ENCODE assay signal across 8 cellular contexts in genomic region chr1:203556047-203556851, GRCh38.
DNase-seq lines count a peak whose midpoint lies in the region; ATAC-seq lines count a peak whose summit lies in the region.
"Had no signal": no experiment of that assay in that cellular context is flagged by ENCODE, and none has a peak within 500 bp of the region (broad histone marks: within the 10 kb centered on the region; RNA-seq: fewer than 3 reads in every experiment).

No MANE protein-coding gene starts in this region.

- no peak for ATAC-seq in natural killer cell treated with Interleukin-12 subunit alpha and Interleukin-12 subunit beta and Interleukin-15 and Interleukin-18, amount 100 ng/mL, for 72 hours
- ATAC-seq in HG02970 (IDR thresholded peaks at IDR 0.05; ENCODE audit: low FRiP score, unreplicated experiment) = no peak
- ATAC-seq: HCT116 had no signal

- H3K36me3 ChIP-seq in mesendoderm (ENCODE audit: control insufficient read depth, insufficient read depth, low read length) = no peaks in the 10 kb centered on the region

- no peak overlapping the region for H4K8ac ChIP-seq in mesendoderm (ENCODE audit: low read depth, low read length)

- no peak overlapping the region for H3K4ac ChIP-seq in mesendoderm (ENCODE audit: low read depth, low read length)

- H3K79me2 ChIP-seq in mesendoderm (ENCODE audit: control insufficient read depth, insufficient read depth, low read length) = no peaks in the 10 kb centered on the region

- no peak overlapping the region for H4K5ac ChIP-seq in mesendoderm (ENCODE audit: low read length)

- H3K9me3 Mint-ChIP-seq in natural killer cell treated with Interleukin-12 subunit alpha and Interleukin-12 subunit beta and Interleukin-15 and Interleukin-18, amount 100 ng/mL, for 72 hours = no peaks in the 10 kb centered on the region

- H3K23ac ChIP-seq in mesendoderm (ENCODE audit: low read length) = no peak overlapping the region

- H3K56ac ChIP-seq in mesendoderm (ENCODE audit: low read length) = peak overlapping the region; percentile 68

- H3K9ac ChIP-seq in mesendoderm (ENCODE audit: low read length) = peak overlapping the region; percentile 33

- peak overlapping the region; percentile 19 for H3K18ac ChIP-seq in mesendoderm (ENCODE audit: low read length)

- DNase-seq in NCI-H2227 (lab: John Stamatoyannopoulos, UW; ENCODE audit: unreplicated experiment) (peak; percentile 35), dedifferentiated amniotic fluid mesenchymal stem cell (ENCODE audit: extremely low spot score) (peak; percentile 89), mesendoderm (peak; percentile 75), ureter (ENCODE audit: low spot score) (peak; percentile 84), DMS114 treated with DMSO at 0.1 percent for 48 hours (lab: John Stamatoyannopoulos, UW; ENCODE audit: unreplicated experiment) (no peak)
- no peak for DNase-seq in natural killer cell treated with Interleukin-12 subunit alpha and Interleukin-12 subunit beta and Interleukin-15 and Interleukin-18, amount 100 ng/mL, for 72 hours (ENCODE audit: low spot score)

- no peak overlapping the region for H3K4me2 ChIP-seq in mesendoderm (ENCODE audit: low read length)

- H3K4me3 ChIP-seq in mesendoderm (ENCODE audit: low read length) = no peak overlapping the region

- H2BK120ac ChIP-seq in mesendoderm (ENCODE audit: low read depth, low read length) = no peak overlapping the region

- no peak overlapping the region for H2AK5ac ChIP-seq in mesendoderm (ENCODE audit: low read length)

- H3K4me3 Mint-ChIP-seq in natural killer cell treated with Interleukin-12 subunit alpha and Interleukin-12 subunit beta and Interleukin-15 and Interleukin-18, amount 100 ng/mL, for 72 hours = no peak overlapping the region

- H3K27me3 Mint-ChIP-seq in natural killer cell treated with Interleukin-12 subunit alpha and Interleukin-12 subunit beta and Interleukin-15 and Interleukin-18, amount 100 ng/mL, for 72 hours = peaks cover 11 to 24% of the 10 kb centered on the region in 2 donors

- no peaks in the 10 kb centered on the region for H3K36me3 Mint-ChIP-seq in natural killer cell treated with Interleukin-12 subunit alpha and Interleukin-12 subunit beta and Interleukin-15 and Interleukin-18, amount 100 ng/mL, for 72 hours

- no peak overlapping the region for H2BK5ac ChIP-seq in mesendoderm (ENCODE audit: low read length)

- peaks cover 3 to 5% of the 10 kb centered on the region in 2 donors for H3K4me1 Mint-ChIP-seq in natural killer cell treated with Interleukin-12 subunit alpha and Interleukin-12 subunit beta and Interleukin-15 and Interleukin-18, amount 100 ng/mL, for 72 hours (ENCODE audit: low read depth in 2 of 2)

- no CpG with 5 or more reads among the region's 16 CpGs for WGBS in mesendoderm (ENCODE audit: extremely low coverage, insufficient coverage, low lambda C conversion rate)

- H3K27ac ChIP-seq in mesendoderm (ENCODE audit: low read depth, low read length) = no peak overlapping the region

- no peaks in the 10 kb centered on the region for H3K27me3 ChIP-seq in mesendoderm (ENCODE audit: insufficient read depth, low read length, poor library complexity)

- H3K4me1 ChIP-seq in mesendoderm (ENCODE audit: control insufficient read depth, low read depth, low read length) = peaks cover 29% of the 10 kb centered on the region

- H2BK15ac ChIP-seq in mesendoderm (replicated peaks; ENCODE audit: low read depth) = no peak overlapping the region

- H3K79me1 ChIP-seq in mesendoderm (ENCODE audit: low read length) = no peaks in the 10 kb centered on the region

- no peak overlapping the region for H3K27ac Mint-ChIP-seq in natural killer cell treated with Interleukin-12 subunit alpha and Interleukin-12 subunit beta and Interleukin-15 and Interleukin-18, amount 100 ng/mL, for 72 hours

Comparison
In these comparisons a context has a peak if more than half of its experiments do, and no peak if none do; other contexts are left out.
1. DNase-seq: peak in NCI-H2227 (single experiment), dedifferentiated amniotic fluid mesenchymal stem cell (single experiment), mesendoderm (single experiment) and ureter (single experiment); none in natural killer cell treated with Interleukin-12 subunit alpha and Interleukin-12 subunit beta and Interleukin-15 and Interleukin-18, amount 100 ng/mL, for 72 hours (single experiment) and DMS114 treated with DMSO at 0.1 percent for 48 hours (single experiment).